ENCODE assay signal across 8 cellular contexts in genomic region chr22:31561238-31561887, GRCh38.
DNase-seq lines count a peak whose midpoint lies in the region; ATAC-seq and TF ChIP-seq lines count a peak whose summit lies in the region.

No MANE protein-coding gene starts in this region.

- H2AFZ ChIP-seq in OCI-LY7 (ENCODE audit: low read length): no peak overlapping the region

- H3K36me3 ChIP-seq in OCI-LY7 (ENCODE audit: insufficient read depth, low read length) (peaks cover 73% of the 10 kb centered on the region), tibial artery (peaks cover 0 to 33% (median 0%) of the 10 kb centered on the region in 3 donors)

- no peaks in the 10 kb centered on the region for H3K9me3 Mint-ChIP-seq in neural crest cell

- TF ChIP-seq CTCF in OCI-LY7 (conservative IDR thresholded peaks at IDR 0.05; ENCODE audit: low read length): peak; percentile 75
- peak; percentile 98 for TF ChIP-seq CTCF in fibroblast of pulmonary artery (IDR thresholded peaks at IDR 0.05; ENCODE audit: low read length, missing control alignments)
- peak; percentile 77 for TF ChIP-seq CTCF in neural crest cell (conservative IDR thresholded peaks at IDR 0.05)
- peak; percentile 67 to 76 for TF ChIP-seq CTCF in tibial artery (IDR thresholded peaks at IDR 0.05)

- POLR2A ChIA-PET in OCI-LY7 (lab: Charles Lee): interaction anchor here (0.6 to 0.7 kb wide), 2 partner anchors 24 to 67 kb away, joined by 3 read pairs; no protein-coding TSS in a partner anchor

- no peaks in the 10 kb centered on the region for H3K27me3 Mint-ChIP-seq in neural crest cell (ENCODE audit: low read depth)

- H3K4me3 Mint-ChIP-seq in neural crest cell: no peak overlapping the region

- H3K27me3 ChIP-seq in tibial artery: no peaks in the 10 kb centered on the region

- H4K20me1 ChIP-seq in OCI-LY7 (ENCODE audit: insufficient read depth, low read length): no peaks in the 10 kb centered on the region

- no TSS peak for BruUV-seq in OCI-LY7 (replicated peaks; lab: Mats Ljungman, UMichigan)

- no peak overlapping the region for H3K27ac Mint-ChIP-seq in neural crest cell (ENCODE audit: unreplicated experiment)

- ATAC-seq in HG03095 (IDR thresholded peaks at IDR 0.05; ENCODE audit: unreplicated experiment): no peak

- H3K4me3 ChIP-seq in OCI-LY7 (ENCODE audit: low read depth, low read length, poor library complexity, severe bottlenecking) (no peak overlapping the region), fibroblast of pulmonary artery (replicated peaks; ENCODE audit: low read depth, low read length) (no peak overlapping the region), tibial artery (no peak overlapping the region)

- peaks cover 2% of the 10 kb centered on the region for H3K36me3 Mint-ChIP-seq in neural crest cell (ENCODE audit: low read depth)

- CTCF ChIA-PET in OCI-LY7 (lab: Charles Lee; ENCODE audit: unreplicated experiment): interaction anchor here (0.7 kb wide), 1 partner anchor 13 kb away, joined by 3 read pairs; no protein-coding TSS in a partner anchor

- no peaks in the 10 kb centered on the region for H3K9me3 ChIP-seq in OCI-LY7 (ENCODE audit: low read length)
- no peaks in the 10 kb centered on the region for H3K9me3 ChIP-seq in tibial artery

- no peak overlapping the region for H3K4me2 ChIP-seq in OCI-LY7 (ENCODE audit: low read length)

- DNase-seq in COLO668 (lab: John Stamatoyannopoulos, UW; ENCODE audit: unreplicated experiment) (peak; percentile 88), HuH-7 (ENCODE audit: low spot score) (peak; percentile 81), OCI-LY7 (ENCODE audit: low spot score) (peak; percentile 66), activated T-helper 1 cell treated with Interleukin-2 at 50 U/mL for 16 hours (ENCODE audit: low read depth) (peak; percentile 10), fibroblast of pulmonary artery (ENCODE audit: low read depth) (peak; percentile 86), neural crest cell (ENCODE audit: low read depth, low spot score) (peak; percentile 54), tibial artery (peak; percentile 60 to 79)

- H3K27ac ChIP-seq in OCI-LY7 (ENCODE audit: low read depth, low read length, poor library complexity, severe bottlenecking): no peak overlapping the region
- H3K27ac ChIP-seq in tibial artery: peak overlapping the region; percentile 26

- H3K79me2 ChIP-seq in OCI-LY7 (ENCODE audit: insufficient read depth, low read depth, low read length): no peaks in the 10 kb centered on the region

- H3K4me1 Mint-ChIP-seq in neural crest cell: peaks cover 3% of the 10 kb centered on the region

- H3K9me2 ChIP-seq in OCI-LY7 (ENCODE audit: insufficient read depth, low read length): no peaks in the 10 kb centered on the region

- H3K4me1 ChIP-seq in OCI-LY7 (ENCODE audit: insufficient read depth, low read length, poor library complexity, severe bottlenecking): no peaks in the 10 kb centered on the region
- peaks cover 0 to 10% (median 5%) of the 10 kb centered on the region in 4 donors for H3K4me1 ChIP-seq in tibial artery

- intact Hi-C loops in OCI-LY7 (cut with micrococcal nuclease; ENCODE audit: unreplicated experiment): no loop called here
- intact Hi-C loops in tibial artery (cut with DNase I; ENCODE audit: low total_unique reads): loop anchor here (5.0 kb wide), 1 partner anchor 71 kb away; no protein-coding TSS in a partner anchor

Comparison
In these comparisons a context has a peak if more than half of its experiments do, and no peak if none do; other contexts are left out.
1. DNase-seq: peak in every context shown above with its lines; median percentile 88 in COLO668; 86 in fibroblast of pulmonary artery; 81 in HuH-7; 70 in tibial artery; 66 in OCI-LY7; 54 in neural crest cell; 10 in activated T-helper 1 cell treated with Interleukin-2 at 50 U/mL for 16 hours.